In the genomic region with DNA sequence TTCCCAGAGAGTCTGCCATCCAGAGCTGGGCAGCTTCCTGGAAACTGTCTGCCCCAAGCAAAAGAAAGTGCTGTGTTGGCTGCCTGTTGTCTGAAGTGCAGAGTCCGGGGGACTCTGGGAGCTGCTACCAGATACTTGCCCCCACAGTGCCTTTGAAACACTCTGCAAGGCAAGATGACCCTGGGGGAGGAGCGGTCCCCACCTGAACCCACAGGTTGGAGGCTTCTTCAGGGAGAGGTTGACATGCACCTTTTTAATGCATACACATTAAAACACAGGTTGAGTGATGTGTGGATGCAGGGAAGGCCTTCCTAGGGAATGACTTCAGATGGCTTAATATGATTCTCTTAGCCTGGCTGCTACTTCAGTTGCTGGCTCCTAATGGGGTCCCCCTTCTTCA, we compare ENCODE assay signal across 5 cellular contexts.
"Had no signal": no experiment of that assay in that cellular context is flagged by ENCODE, and none has a peak within 500 bp of the region (broad histone marks: within the 10 kb centered on the region; RNA-seq: fewer than 3 reads in every experiment).

No MANE protein-coding gene starts in this region.

- H3K27ac Mint-ChIP-seq: GM23338, H9 had no signal

- H3K4me3 ChIP-seq: GM23338, K562 had no signal

- H2AFZ ChIP-seq: GM23338 had no signal

- H3K9me3 Mint-ChIP-seq: H9 had no signal

- H3K4me2 ChIP-seq: GM23338 had no signal

- DNase-seq: H9, HCEC 1CT, IMR-90 had no signal

- H3K4me3 Mint-ChIP-seq: GM23338, H9 had no signal
